9 cellular contexts compared by ENCODE assay signal in genomic region chr6:105591053-105591452, GRCh38.
A peak's percentile ranks its signal among the peaks of the same experiment; 100 is the strongest.
DNase-seq lines count a peak whose midpoint lies in the region; ATAC-seq and TF ChIP-seq lines count a peak whose summit lies in the region.
"Had no signal": no experiment of that assay in that cellular context is flagged by ENCODE, and none has a peak within 500 bp of the region (broad histone marks: within the 10 kb centered on the region; RNA-seq: fewer than 3 reads in every experiment).

No MANE protein-coding gene starts in this region.

- CTCF ChIA-PET in activated CD4-positive, alpha-beta memory T cell treated with anti-CD3 and anti-CD28 coated beads, Interleukin-2, amount 10 ng/mL, durations not matched to agents 7 days and 5 days (lab: Charles Lee) = no interaction called here

- H3K27ac Mint-ChIP-seq in activated CD4-positive, alpha-beta memory T cell treated with anti-CD3 and anti-CD28 coated beads, Interleukin-2, amount 10 ng/mL, durations not matched to agents 7 days and 5 days = peak overlapping the region; percentile 13

- DNase-seq in CD1c-positive myeloid dendritic cell (ENCODE audit: extremely low spot score) (peak; percentile 59), dermis blood vessel endothelial cell (no peak), left ventricle myocardium inferior (no peak), right atrium auricular region (ENCODE audit: low spot score) (no peak)
- DNase-seq in activated CD4-positive, alpha-beta memory T cell treated with anti-CD3 and anti-CD28 coated beads, Interleukin-2, amount 10 ng/mL, durations not matched to agents 7 days and 5 days = no peak
- DNase-seq in activated CD4-positive, alpha-beta T cell treated with anti-CD3 and anti-CD28 coated beads, Interleukin-2, amount 50 U/mL, for 48 hours = no peak

- no peak overlapping the region for H3K27ac ChIP-seq in left ventricle myocardium inferior (replicated peaks)
- no peak overlapping the region for H3K27ac ChIP-seq in right atrium auricular region

- H3K27me3 Mint-ChIP-seq in activated CD4-positive, alpha-beta memory T cell treated with anti-CD3 and anti-CD28 coated beads, Interleukin-2, amount 10 ng/mL, durations not matched to agents 7 days and 5 days = no peaks in the 10 kb centered on the region

- H3K9me3 ChIP-seq in left ventricle myocardium inferior (replicated peaks) (no peaks in the 10 kb centered on the region), right atrium auricular region (no peaks in the 10 kb centered on the region)

- peaks cover 2% of the 10 kb centered on the region for H3K9me3 Mint-ChIP-seq in activated CD4-positive, alpha-beta memory T cell treated with anti-CD3 and anti-CD28 coated beads, Interleukin-2, amount 10 ng/mL, durations not matched to agents 7 days and 5 days

- peaks cover 17% of the 10 kb centered on the region for H3K36me3 Mint-ChIP-seq in activated CD4-positive, alpha-beta memory T cell treated with anti-CD3 and anti-CD28 coated beads, Interleukin-2, amount 10 ng/mL, durations not matched to agents 7 days and 5 days (ENCODE audit: low read depth)

- POLR2A ChIA-PET in activated CD4-positive, alpha-beta memory T cell treated with anti-CD3 and anti-CD28 coated beads, Interleukin-2, amount 10 ng/mL, durations not matched to agents 7 days and 5 days (lab: Charles Lee) = interaction anchor here (1.1 kb wide), 1 partner anchor 55 kb away, joined by 3 read pairs; no protein-coding TSS in a partner anchor

- peaks cover 29% of the 10 kb centered on the region for H3K4me1 ChIP-seq in left ventricle myocardium inferior
- peaks cover 0 to 8% of the 10 kb centered on the region in 2 donors for H3K4me1 ChIP-seq in right atrium auricular region

- TF ChIP-seq CTCF in left ventricle myocardium inferior (IDR thresholded peaks at IDR 0.05; ENCODE audit: borderline replicate concordance) (no peak), right atrium auricular region (IDR thresholded peaks at IDR 0.05) (no peak)

- H3K27me3 ChIP-seq in left ventricle myocardium inferior (ENCODE audit: low read depth) (no peaks in the 10 kb centered on the region), right atrium auricular region (no peaks in the 10 kb centered on the region)

- H3K4me1 Mint-ChIP-seq in activated CD4-positive, alpha-beta memory T cell treated with anti-CD3 and anti-CD28 coated beads, Interleukin-2, amount 10 ng/mL, durations not matched to agents 7 days and 5 days = peaks cover 62% of the 10 kb centered on the region

- ATAC-seq in GM19438 (IDR thresholded peaks at IDR 0.05; ENCODE audit: low read depth, unreplicated experiment) = peak; percentile 74
- ATAC-seq in HG03378 (IDR thresholded peaks at IDR 0.05; ENCODE audit: unreplicated experiment) = peak; percentile 98

- H3K4me3 ChIP-seq in left ventricle myocardium inferior (no peak overlapping the region), right atrium auricular region (no peak overlapping the region)

- intact Hi-C loops in left ventricle myocardium inferior (cut with micrococcal nuclease) = no loop called here

- H3K36me3 ChIP-seq in left ventricle myocardium inferior = no peaks in the 10 kb centered on the region
- no peaks in the 10 kb centered on the region for H3K36me3 ChIP-seq in right atrium auricular region

- no peak overlapping the region for H3K4me3 Mint-ChIP-seq in activated CD4-positive, alpha-beta memory T cell treated with anti-CD3 and anti-CD28 coated beads, Interleukin-2, amount 10 ng/mL, durations not matched to agents 7 days and 5 days
- H3K4me3 Mint-ChIP-seq: neural crest cell had no signal
